In the genomic region with DNA sequence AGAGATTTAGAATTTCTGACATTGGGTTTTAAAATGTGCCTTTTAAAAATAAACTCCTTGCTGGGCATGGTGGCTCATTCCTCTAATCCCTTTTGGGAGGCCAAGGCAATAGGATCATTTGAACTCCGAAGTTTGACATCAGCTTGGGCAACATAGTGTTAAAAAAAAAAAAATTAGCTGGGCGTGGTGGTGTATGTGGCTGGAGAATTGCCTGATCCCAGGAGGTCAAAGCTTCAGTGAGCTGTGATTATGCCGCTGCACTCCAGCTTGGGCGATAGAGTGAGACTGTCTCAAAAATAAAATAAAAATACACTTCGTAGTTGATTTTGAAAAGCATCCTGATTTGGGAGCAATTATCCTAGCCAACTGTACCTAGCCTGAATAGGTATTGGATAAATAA, we compare ENCODE assay signal across 19 cellular contexts.
"Had no signal": no experiment of that assay in that cellular context is flagged by ENCODE, and none has a peak within 500 bp of the region (broad histone marks: within the 10 kb centered on the region; RNA-seq: fewer than 3 reads in every experiment).

No MANE protein-coding gene starts in this region.

- H3K4me3 Mint-ChIP-seq: activated CD4-positive, alpha-beta T cell treated with anti-CD3 and anti-CD28 coated beads, Interleukin-2, amount 10 ng/mL, durations not matched to agents 7 days and 5 days; activated CD8-positive, alpha-beta T cell treated with anti-CD3 and anti-CD28 coated beads, Interleukin-2, amount 10 ng/mL, durations not matched to agents 7 days and 5 days; activated naive CD4-positive, alpha-beta T cell treated with anti-CD3 and anti-CD28 coated beads for 36 hours; activated T-cell treated with anti-CD3 and anti-CD28 coated beads, Interleukin-2, amount 50 U/mL, for 24 hours; effector memory CD8-positive, alpha-beta T cell; naive B cell; neural crest cell had no signal

- H3K36me3 Mint-ChIP-seq: naive B cell had no signal

- FAIRE-seq: kidney had no signal

- H3K4me3 ChIP-seq: body of pancreas, esophagus squamous epithelium, mucosa of descending colon, vagina had no signal

- H3K9me3 ChIP-seq: body of pancreas, esophagus squamous epithelium, mucosa of descending colon, vagina had no signal

- H3K36me3 ChIP-seq: esophagus squamous epithelium, vagina had no signal

- H3K9me3 Mint-ChIP-seq: activated CD4-positive, alpha-beta T cell treated with anti-CD3 and anti-CD28 coated beads, Interleukin-2, amount 10 ng/mL, durations not matched to agents 7 days and 5 days; activated naive CD4-positive, alpha-beta T cell treated with anti-CD3 and anti-CD28 coated beads for 36 hours; activated T-cell treated with anti-CD3 and anti-CD28 coated beads, Interleukin-2, amount 50 U/mL, for 24 hours; effector memory CD8-positive, alpha-beta T cell; naive B cell; neural crest cell had no signal

- H3K27me3 ChIP-seq: body of pancreas, esophagus squamous epithelium, vagina had no signal

- DNase-seq: activated CD4-positive, alpha-beta T cell treated with anti-CD3 and anti-CD28 coated beads, Interleukin-2, amount 10 ng/mL, durations not matched to agents 7 days and 5 days; activated CD8-positive, alpha-beta T cell treated with anti-CD3 and anti-CD28 coated beads, Interleukin-2, amount 10 ng/mL, durations not matched to agents 7 days and 5 days; activated naive CD4-positive, alpha-beta T cell treated with anti-CD3 and anti-CD28 coated beads for 36 hours; activated T-cell treated with anti-CD3 and anti-CD28 coated beads, Interleukin-2, amount 50 U/mL, for 24 hours; body of pancreas; effector memory CD8-positive, alpha-beta T cell; esophagus squamous epithelium; kidney; left ventricle myocardium superior; mesenchymal stem cell; naive B cell; stimulated activated CD4-positive, alpha-beta T cell treated with anti-CD3 and anti-CD28 coated beads, Interleukin-2, amount 100 ng/mL, for 24 hours; stimulated activated naive CD8-positive, alpha-beta T cell treated with anti-CD3 and anti-CD28 coated beads, Interleukin-15, Interleukin-2, amounts not matched to agents 100 U/mL and 50 U/mL, for 24 hours; substantia nigra; T1000; trophoblast cell had no signal

- ATAC-seq: activated CD8-positive, alpha-beta T cell treated with anti-CD3 and anti-CD28 coated beads, Interleukin-2, amount 10 ng/mL, durations not matched to agents 7 days and 5 days; body of pancreas; effector memory CD8-positive, alpha-beta T cell; left ventricle myocardium superior; mucosa of descending colon; stimulated activated naive CD8-positive, alpha-beta T cell treated with anti-CD3 and anti-CD28 coated beads, Interleukin-15, Interleukin-2, amounts not matched to agents 100 U/mL and 50 U/mL, for 24 hours had no signal

- H3K27ac Mint-ChIP-seq: activated CD4-positive, alpha-beta T cell treated with anti-CD3 and anti-CD28 coated beads, Interleukin-2, amount 10 ng/mL, durations not matched to agents 7 days and 5 days; activated CD8-positive, alpha-beta T cell treated with anti-CD3 and anti-CD28 coated beads, Interleukin-2, amount 10 ng/mL, durations not matched to agents 7 days and 5 days; activated naive CD4-positive, alpha-beta T cell treated with anti-CD3 and anti-CD28 coated beads for 36 hours; activated T-cell treated with anti-CD3 and anti-CD28 coated beads, Interleukin-2, amount 50 U/mL, for 24 hours; effector memory CD8-positive, alpha-beta T cell; naive B cell had no signal

- H3K27ac ChIP-seq: body of pancreas, esophagus squamous epithelium, vagina had no signal
